In the genomic region with DNA sequence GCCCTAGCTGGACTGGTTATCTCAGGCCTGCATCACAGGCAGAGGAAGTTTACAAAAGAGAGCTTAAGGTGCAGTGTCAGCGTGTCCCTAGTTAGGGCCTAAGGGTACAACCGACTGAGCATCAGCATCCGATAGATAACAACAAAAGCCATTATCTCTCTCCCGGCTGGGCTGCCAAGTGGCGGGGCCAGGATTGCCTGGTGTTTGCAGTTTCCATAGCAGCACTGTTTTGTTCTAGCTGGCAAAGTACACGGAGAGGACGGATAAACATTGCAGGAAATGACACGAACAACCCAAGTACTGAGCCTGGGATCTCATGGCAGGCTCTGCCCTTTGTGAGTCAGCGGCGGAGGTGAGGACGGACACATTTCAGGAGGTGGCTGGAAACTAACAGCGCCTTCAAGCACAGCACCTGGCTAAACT, we compare ENCODE assay signal across 1 cellular context.
TF ChIP-seq lines count a peak whose summit lies in the region.

No MANE protein-coding gene starts in this region.

TF ChIP-seq in K562, 482 proteins besides CTCF, POLR2A, EP300 and RAD21 (continued from another document and continues in another):
- TF ChIP-seq, protein P1, sequence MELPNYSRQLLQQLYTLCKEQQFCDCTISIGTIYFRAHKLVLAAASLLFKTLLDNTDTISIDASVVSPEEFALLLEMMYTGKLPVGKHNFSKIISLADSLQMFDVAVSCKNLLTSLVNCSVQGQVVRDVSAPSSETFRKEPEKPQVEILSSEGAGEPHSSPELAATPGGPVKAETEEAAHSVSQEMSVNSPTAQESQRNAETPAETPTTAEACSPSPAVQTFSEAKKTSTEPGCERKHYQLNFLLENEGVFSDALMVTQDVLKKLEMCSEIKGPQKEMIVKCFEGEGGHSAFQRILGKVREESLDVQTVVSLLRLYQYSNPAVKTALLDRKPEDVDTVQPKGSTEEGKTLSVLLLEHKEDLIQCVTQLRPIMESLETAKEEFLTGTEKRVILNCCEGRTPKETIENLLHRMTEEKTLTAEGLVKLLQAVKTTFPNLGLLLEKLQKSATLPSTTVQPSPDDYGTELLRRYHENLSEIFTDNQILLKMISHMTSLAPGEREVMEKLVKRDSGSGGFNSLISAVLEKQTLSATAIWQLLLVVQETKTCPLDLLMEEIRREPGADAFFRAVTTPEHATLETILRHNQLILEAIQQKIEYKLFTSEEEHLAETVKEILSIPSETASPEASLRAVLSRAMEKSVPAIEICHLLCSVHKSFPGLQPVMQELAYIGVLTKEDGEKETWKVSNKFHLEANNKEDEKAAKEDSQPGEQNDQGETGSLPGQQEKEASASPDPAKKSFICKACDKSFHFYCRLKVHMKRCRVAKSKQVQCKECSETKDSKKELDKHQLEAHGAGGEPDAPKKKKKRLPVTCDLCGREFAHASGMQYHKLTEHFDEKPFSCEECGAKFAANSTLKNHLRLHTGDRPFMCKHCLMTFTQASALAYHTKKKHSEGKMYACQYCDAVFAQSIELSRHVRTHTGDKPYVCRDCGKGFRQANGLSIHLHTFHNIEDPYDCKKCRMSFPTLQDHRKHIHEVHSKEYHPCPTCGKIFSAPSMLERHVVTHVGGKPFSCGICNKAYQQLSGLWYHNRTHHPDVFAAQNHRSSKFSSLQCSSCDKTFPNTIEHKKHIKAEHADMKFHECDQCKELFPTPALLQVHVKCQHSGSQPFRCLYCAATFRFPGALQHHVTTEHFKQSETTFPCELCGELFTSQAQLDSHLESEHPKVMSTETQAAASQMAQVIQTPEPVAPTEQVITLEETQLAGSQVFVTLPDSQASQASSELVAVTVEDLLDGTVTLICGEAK (IDR thresholded peaks at IDR 0.05), result 0 out of 2 replicates have a peak, but pooled peaks have one; percentile 10
- TF ChIP-seq, protein P1 (CRISPR knock-in tag; IDR thresholded peaks at IDR 0.05), result no peak
- no peak for TF ChIP-seq HNRNPUL1 (IDR thresholded peaks at IDR 0.05; ENCODE audit: low read length)
- no peak for TF ChIP-seq ZC3H8 (IDR thresholded peaks at IDR 0.05)
- TF ChIP-seq BCOR (IDR thresholded peaks at IDR 0.05), result peak; percentile 66; the same call in 1 of the 2 replicates
- no peak for TF ChIP-seq SAFB (IDR thresholded peaks at IDR 0.05; ENCODE audit: borderline replicate concordance, low read depth, low read length)
- TF ChIP-seq NBN (IDR thresholded peaks at IDR 0.05; ENCODE audit: low read depth), result peak; percentile 66; the same call in 1 of the 2 replicates
- peak; percentile 75; the same call in 1 of the 2 replicates for TF ChIP-seq ZKSCAN8 (CRISPR knock-in tag; IDR thresholded peaks at IDR 0.05)
- TF ChIP-seq KLF1 (tag; IDR thresholded peaks at IDR 0.05), result no peak
- no peak for TF ChIP-seq USF1 (CRISPR knock-in tag; IDR thresholded peaks at IDR 0.05)
- TF ChIP-seq HNRNPK (IDR thresholded peaks at IDR 0.05; ENCODE audit: low read depth, low read length, poor library complexity, severe bottlenecking), result no peak
- TF ChIP-seq, protein P2, sequence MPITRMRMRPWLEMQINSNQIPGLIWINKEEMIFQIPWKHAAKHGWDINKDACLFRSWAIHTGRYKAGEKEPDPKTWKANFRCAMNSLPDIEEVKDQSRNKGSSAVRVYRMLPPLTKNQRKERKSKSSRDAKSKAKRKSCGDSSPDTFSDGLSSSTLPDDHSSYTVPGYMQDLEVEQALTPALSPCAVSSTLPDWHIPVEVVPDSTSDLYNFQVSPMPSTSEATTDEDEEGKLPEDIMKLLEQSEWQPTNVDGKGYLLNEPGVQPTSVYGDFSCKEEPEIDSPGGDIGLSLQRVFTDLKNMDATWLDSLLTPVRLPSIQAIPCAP (CRISPR knock-in tag; IDR thresholded peaks at IDR 0.05; ENCODE audit: borderline replicate concordance), result no peak
- TF ChIP-seq ZNF830 (CRISPR knock-in tag; IDR thresholded peaks at IDR 0.05), result no peak
- TF ChIP-seq MAFG (tag; conservative IDR thresholded peaks at IDR 0.05), result peak; percentile 72
- TF ChIP-seq PKNOX1 (IDR thresholded peaks at IDR 0.05), result peak; percentile 28; the same call in 1 of the 2 replicates
- no peak for TF ChIP-seq ZNF436 (CRISPR knock-in tag; IDR thresholded peaks at IDR 0.05)
- TF ChIP-seq UBTF (IDR thresholded peaks at IDR 0.05; ENCODE audit: borderline replicate concordance in 1 of 2, low read depth in 2 of 2, low read length in 2 of 2), result no peak
- TF ChIP-seq LEF1 (IDR thresholded peaks at IDR 0.05), result 0 out of 2 replicates have a peak, but pooled peaks have one; percentile 42
- TF ChIP-seq ETV1 (tag; conservative IDR thresholded peaks at IDR 0.05; ENCODE audit: low read depth), result peak; percentile 96
- TF ChIP-seq BMI1 (IDR thresholded peaks at IDR 0.05; ENCODE audit: low read length), result no peak
- TF ChIP-seq POLR2AphosphoS2 (IDR thresholded peaks at IDR 0.05; ENCODE audit: low read length), result no peak
- TF ChIP-seq HIVEP1 (CRISPR knock-in tag; IDR thresholded peaks at IDR 0.05), result no peak
- TF ChIP-seq POLR3G (IDR thresholded peaks at IDR 0.05; ENCODE audit: extremely low read depth, insufficient read length, insufficient replicate concordance), result no peak
- no peak for TF ChIP-seq MCM2 (IDR thresholded peaks at IDR 0.05; ENCODE audit: low read depth)
- peak; percentile 76 for TF ChIP-seq CREB1 (IDR thresholded peaks at IDR 0.05)
- no peak for TF ChIP-seq CREB1 (CRISPR knock-in tag; IDR thresholded peaks at IDR 0.05)
- TF ChIP-seq ZNF589 (CRISPR knock-in tag; IDR thresholded peaks at IDR 0.05; ENCODE audit: low read depth), result 0 out of 2 replicates have a peak, but pooled peaks have one; percentile 62
- TF ChIP-seq XRCC4 (IDR thresholded peaks at IDR 0.05; ENCODE audit: extremely low read depth, insufficient read depth, insufficient read length), result no peak
- TF ChIP-seq, protein P3, sequence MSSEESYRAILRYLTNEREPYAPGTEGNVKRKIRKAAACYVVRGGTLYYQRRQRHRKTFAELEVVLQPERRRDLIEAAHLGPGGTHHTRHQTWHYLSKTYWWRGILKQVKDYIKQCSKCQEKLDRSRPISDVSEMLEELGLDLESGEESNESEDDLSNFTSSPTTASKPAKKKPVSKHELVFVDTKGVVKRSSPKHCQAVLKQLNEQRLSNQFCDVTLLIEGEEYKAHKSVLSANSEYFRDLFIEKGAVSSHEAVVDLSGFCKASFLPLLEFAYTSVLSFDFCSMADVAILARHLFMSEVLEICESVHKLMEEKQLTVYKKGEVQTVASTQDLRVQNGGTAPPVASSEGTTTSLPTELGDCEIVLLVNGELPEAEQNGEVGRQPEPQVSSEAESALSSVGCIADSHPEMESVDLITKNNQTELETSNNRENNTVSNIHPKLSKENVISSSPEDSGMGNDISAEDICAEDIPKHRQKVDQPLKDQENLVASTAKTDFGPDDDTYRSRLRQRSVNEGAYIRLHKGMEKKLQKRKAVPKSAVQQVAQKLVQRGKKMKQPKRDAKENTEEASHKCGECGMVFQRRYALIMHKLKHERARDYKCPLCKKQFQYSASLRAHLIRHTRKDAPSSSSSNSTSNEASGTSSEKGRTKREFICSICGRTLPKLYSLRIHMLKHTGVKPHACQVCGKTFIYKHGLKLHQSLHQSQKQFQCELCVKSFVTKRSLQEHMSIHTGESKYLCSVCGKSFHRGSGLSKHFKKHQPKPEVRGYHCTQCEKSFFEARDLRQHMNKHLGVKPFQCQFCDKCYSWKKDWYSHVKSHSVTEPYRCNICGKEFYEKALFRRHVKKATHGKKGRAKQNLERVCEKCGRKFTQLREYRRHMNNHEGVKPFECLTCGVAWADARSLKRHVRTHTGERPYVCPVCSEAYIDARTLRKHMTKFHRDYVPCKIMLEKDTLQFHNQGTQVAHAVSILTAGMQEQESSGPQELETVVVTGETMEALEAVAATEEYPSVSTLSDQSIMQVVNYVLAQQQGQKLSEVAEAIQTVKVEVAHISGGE (CRISPR knock-in tag; IDR thresholded peaks at IDR 0.05), result 0 out of 6 replicates have a peak, but pooled peaks of 1 of the 3 experiments have one; percentile 23
- 0 out of 2 replicates have a peak, but pooled peaks have one; percentile 41 for TF ChIP-seq FOXK1 (CRISPR knock-in tag; IDR thresholded peaks at IDR 0.05; ENCODE audit: borderline replicate concordance)
- no peak for TF ChIP-seq TRIM25 (IDR thresholded peaks at IDR 0.05; ENCODE audit: borderline replicate concordance)
- no peak for TF ChIP-seq ID3 (CRISPR knock-in tag; IDR thresholded peaks at IDR 0.05)
- TF ChIP-seq ID3 (tag; IDR thresholded peaks at IDR 0.05), result no peak
- no peak for TF ChIP-seq ZBTB43 (CRISPR knock-in tag; IDR thresholded peaks at IDR 0.05)
